ENCODE assay signal across 6 cellular contexts in genomic region chr19:58356236-58356970, GRCh38. TPM values are rescaled to one million over a fixed set of nuclear protein-coding genes. Genes with fewer than 3 reads are reported as not detected.
DNase-seq lines count a peak whose midpoint lies in the region; ATAC-seq and TF ChIP-seq lines count a peak whose summit lies in the region.

No MANE protein-coding gene starts in this region.

- H3K9ac ChIP-seq in PC-3 (ENCODE audit: low read length), result no peak overlapping the region

- no peaks in the 10 kb centered on the region for H3K9me2 ChIP-seq in PC-3 (replicated peaks; ENCODE audit: low read length)

- no peaks in the 10 kb centered on the region for H3K36me3 ChIP-seq in esophagus squamous epithelium
- no peaks in the 10 kb centered on the region for H3K36me3 ChIP-seq in PC-3 (ENCODE audit: low read depth, low read length)

- H3K27me3 ChIP-seq in esophagus squamous epithelium (peaks cover 0 to 31% (median 0%) of the 10 kb centered on the region in 4 donors), PC-3 (ENCODE audit: low read length) (no peaks in the 10 kb centered on the region)

- ATAC-seq in WTC11 (peak; percentile 13), GM19452 (IDR thresholded peaks at IDR 0.05; ENCODE audit: unreplicated experiment) (no peak), HG02870 (IDR thresholded peaks at IDR 0.05; ENCODE audit: unreplicated experiment) (no peak), PC-3 (no peak)
- peak; percentile 69 for ATAC-seq in stimulated activated memory B cell treated with anti-CD40 and anti-IgM and Interleukin-4, amounts not matched to agents 10 μg/mL and 1 μg/mL and 100 μg/mL, for 72 hours

- H3K4me2 ChIP-seq in PC-3 (ENCODE audit: low read length), result no peak overlapping the region

- no peaks in the 10 kb centered on the region for H3F3A ChIP-seq in PC-3 (ENCODE audit: low read length, unreplicated experiment)

- no peaks in the 10 kb centered on the region for H3K36me3 Mint-ChIP-seq in WTC11
- peaks cover 13% of the 10 kb centered on the region for H3K36me3 Mint-ChIP-seq in stimulated activated memory B cell treated with anti-CD40 and anti-IgM and Interleukin-4, amounts not matched to agents 10 μg/mL and 1 μg/mL and 100 μg/mL, for 72 hours

- H3K4me3 ChIP-seq in esophagus squamous epithelium (peak overlapping the region; percentile 10 to 60 (median 32)), PC-3 (ENCODE audit: low read length) (no peak overlapping the region)

- TF ChIP-seq POLR2A in esophagus squamous epithelium (IDR thresholded peaks at IDR 0.05), result no peak

- no TSS peak for BruUV-seq in PC-3 (replicated peaks; lab: Mats Ljungman, UMichigan)

- intact Hi-C loops in esophagus squamous epithelium (cut with DNase I) (no loop called here), PC-3 (cut with micrococcal nuclease) (no loop called here)

- peaks cover 5% of the 10 kb centered on the region; the same call in 1 of the 2 replicates for H3K4me1 Mint-ChIP-seq in WTC11
- peaks cover 28% of the 10 kb centered on the region for H3K4me1 Mint-ChIP-seq in stimulated activated memory B cell treated with anti-CD40 and anti-IgM and Interleukin-4, amounts not matched to agents 10 μg/mL and 1 μg/mL and 100 μg/mL, for 72 hours

- H3K27ac Mint-ChIP-seq in WTC11, result no peak overlapping the region
- H3K27ac Mint-ChIP-seq in stimulated activated memory B cell treated with anti-CD40 and anti-IgM and Interleukin-4, amounts not matched to agents 10 μg/mL and 1 μg/mL and 100 μg/mL, for 72 hours, result peak overlapping the region; percentile 71

- 26% methylated on average over 20 of the region's 88 CpGs; no CpG with 5 or more reads in 1 of the 2 donors for WGBS in esophagus squamous epithelium, 2 donors

- no peak overlapping the region for H3K27ac ChIP-seq in esophagus squamous epithelium
- no peak overlapping the region for H3K27ac ChIP-seq in PC-3 (ENCODE audit: low read length)

- H3K4me3 Mint-ChIP-seq in WTC11, result peak overlapping the region; percentile 8; the same call in 1 of the 2 replicates
- peak overlapping the region; percentile 68 for H3K4me3 Mint-ChIP-seq in stimulated activated memory B cell treated with anti-CD40 and anti-IgM and Interleukin-4, amounts not matched to agents 10 μg/mL and 1 μg/mL and 100 μg/mL, for 72 hours

- H3K9me3 ChIP-seq in esophagus squamous epithelium (peaks cover 0 to 10% (median 0%) of the 10 kb centered on the region in 3 donors), PC-3 (ENCODE audit: low read length) (no peaks in the 10 kb centered on the region)

- H3K4me1 ChIP-seq in esophagus squamous epithelium, result peaks cover 5 to 28% (median 7%) of the 10 kb centered on the region in 3 donors
- H3K4me1 ChIP-seq in PC-3 (ENCODE audit: insufficient read depth, low read length), result peaks cover under 1% of the 10 kb centered on the region; the same call in 1 of the 2 replicates

- H3K27me3 Mint-ChIP-seq in WTC11 (ENCODE audit: low read depth), result peaks cover 8% of the 10 kb centered on the region
- no peaks in the 10 kb centered on the region for H3K27me3 Mint-ChIP-seq in stimulated activated memory B cell treated with anti-CD40 and anti-IgM and Interleukin-4, amounts not matched to agents 10 μg/mL and 1 μg/mL and 100 μg/mL, for 72 hours

- no peaks in the 10 kb centered on the region for H3K9me3 Mint-ChIP-seq in WTC11
- H3K9me3 Mint-ChIP-seq in stimulated activated memory B cell treated with anti-CD40 and anti-IgM and Interleukin-4, amounts not matched to agents 10 μg/mL and 1 μg/mL and 100 μg/mL, for 72 hours, result no peaks in the 10 kb centered on the region

- TF ChIP-seq CTCF in WTC11 (IDR thresholded peaks at IDR 0.05) (no peak), esophagus squamous epithelium (IDR thresholded peaks at IDR 0.05) (no peak), PC-3 (conservative IDR thresholded peaks at IDR 0.05; ENCODE audit: low read depth, low read length) (no peak)

- CTCF ChIA-PET in WTC11 (lab: Charles Lee) (interaction anchor here (0.9 to 1.0 kb wide), 3 partner anchors 16 to 26 kb away, joined by 3 to 4 read pairs (median 3); no protein-coding TSS in a partner anchor), PC-3 (lab: Charles Lee) (no interaction called here)

- no peak overlapping the region for H2AFZ ChIP-seq in PC-3 (ENCODE audit: low read length)

- 0 out of 2 replicates have a peak, but pooled peaks cover under 1% of the 10 kb centered on the region for H3K79me2 ChIP-seq in PC-3 (ENCODE audit: low read length)

- DNase-seq in WTC11 (ENCODE audit: low spot score) (peak; percentile 27), esophagus squamous epithelium (lab: John Stamatoyannopoulos, UW) (no peak), PC-3 (no peak)

- POLR2A ChIA-PET in WTC11 (lab: Charles Lee), result no interaction called here
- POLR2A ChIA-PET in PC-3 (lab: Charles Lee; ENCODE audit: unreplicated experiment), result no interaction called here

- no peaks in the 10 kb centered on the region for H4K20me1 ChIP-seq in PC-3 (ENCODE audit: low read length)

TF ChIP-seq in WTC11, 78 proteins besides CTCF, POLR2A, EP300 and RAD21:
- TF ChIP-seq HMGXB4 (CRISPR knock-in tag; IDR thresholded peaks at IDR 0.05), result 0 out of 2 replicates have a peak, but pooled peaks have one; percentile 8
- TF ChIP-seq ZNF281 (CRISPR knock-in tag; IDR thresholded peaks at IDR 0.05), result no peak

RNA-seq across cellular contexts. Expression of gene A1BG, which starts 3.1 kb away (rescaled TPM):
- total RNA-seq in WTC11 (2021) (22.6 to 24.3 TPM (median 23.4 TPM) in 3 replicates), esophagus squamous epithelium (10 to 100 TPM in 2 of 4 donors, 1 to 10 TPM in 1, not detected in 1; 1.1 to 25.1 (median 13.9) TPM), PC-3 (2014; rRNA removed) (0.92 and 1.9 TPM in 2 replicates)

RNA-seq across cellular contexts. Expression of gene ZNF497, which starts 6.1 kb away (rescaled TPM):
- total RNA-seq in WTC11 (2021), result 1.7 to 2.1 TPM (median 2.0 TPM) in 3 replicates
- total RNA-seq in esophagus squamous epithelium, result 1 to 10 TPM in 3 of 4 donors, under 1 TPM in 1; 0.87 to 1.9 (median 1.4) TPM
- total RNA-seq in PC-3 (2014; rRNA removed), result 2.2 and 4.0 TPM in 2 replicates

RNA-seq across cellular contexts. Expression of gene ZNF837, which starts 24.4 kb away (rescaled TPM):
- 3.4 to 4.9 TPM (median 4.6 TPM) in 3 replicates for total RNA-seq in WTC11 (2021)
- total RNA-seq in esophagus squamous epithelium, result 1 to 10 TPM; 2.4 to 6.7 (median 3.3) TPM
- total RNA-seq in PC-3 (2014; rRNA removed), result 9.5 and 12.6 TPM in 2 replicates

RNA-seq across cellular contexts. Expression of gene ZSCAN22, which starts 29.6 kb away (rescaled TPM):
- total RNA-seq in WTC11 (2021) (3.2 TPM in 3 replicates), esophagus squamous epithelium (1 to 10 TPM; 2.2 to 3.2 (median 2.9) TPM), PC-3 (2014; rRNA removed) (4.0 and 4.3 TPM in 2 replicates)

RNA-seq across cellular contexts. Expression of gene RPS5, which starts 30.7 kb away (rescaled TPM):
- total RNA-seq in WTC11 (2021) (1,498 to 1,502 TPM (median 1,501 TPM) in 3 replicates), esophagus squamous epithelium (1,000 to 10,000 TPM; 1,292 to 2,917 (median 1,952) TPM), PC-3 (2014; rRNA removed) (3,515 and 3,776 TPM in 2 replicates)

Comparison
In these comparisons a context has a peak if more than half of its experiments do, and no peak if none do; other contexts are left out.
1. ATAC-seq: peak in WTC11 (single experiment) and stimulated activated memory B cell treated with anti-CD40 and anti-IgM and Interleukin-4, amounts not matched to agents 10 μg/mL and 1 μg/mL and 100 μg/mL, for 72 hours (single experiment); none in GM19452 (single experiment), HG02870 (single experiment) and PC-3 (single experiment).